In genomic region chr5:121949885-121950284, GRCh38 we compare ENCODE assay signal across 8 cellular contexts. TPM values are rescaled to one million over a fixed set of nuclear protein-coding genes. Genes with fewer than 3 reads are reported as not detected.
DNase-seq lines count a peak whose midpoint lies in the region; ATAC-seq and TF ChIP-seq lines count a peak whose summit lies in the region.

No MANE protein-coding gene starts in this region.

- H3K27me3 Mint-ChIP-seq in progenitor cell of endocrine pancreas: no peaks in the 10 kb centered on the region

- no peaks in the 10 kb centered on the region for H3K4me1 ChIP-seq in DOHH2 (ENCODE audit: control insufficient read depth, low read length)

- H3K9me2 ChIP-seq in DOHH2 (replicated peaks; ENCODE audit: control insufficient read depth, low read length): no peaks in the 10 kb centered on the region

- peaks cover under 1% of the 10 kb centered on the region for H3K9me3 Mint-ChIP-seq in progenitor cell of endocrine pancreas (ENCODE audit: low read depth)

- H3K79me2 ChIP-seq in DOHH2 (ENCODE audit: control insufficient read depth, low read length): no peaks in the 10 kb centered on the region

- TF ChIP-seq CTCF in DOHH2 (IDR thresholded peaks at IDR 0.05; ENCODE audit: low read depth, low read length, poor library complexity, severe bottlenecking): peak; percentile 63
- TF ChIP-seq CTCF in progenitor cell of endocrine pancreas (IDR thresholded peaks at IDR 0.05; ENCODE audit: unreplicated experiment): peak; percentile 85

- H3K36me3 ChIP-seq in DOHH2 (ENCODE audit: control insufficient read depth, low read length): no peaks in the 10 kb centered on the region

- no peak overlapping the region for H3K4me3 ChIP-seq in DOHH2 (ENCODE audit: low read length)

- H3K36me3 Mint-ChIP-seq in progenitor cell of endocrine pancreas (ENCODE audit: insufficient read depth): no peaks in the 10 kb centered on the region

- H3K4me3 Mint-ChIP-seq in progenitor cell of endocrine pancreas (ENCODE audit: low read depth): no peak overlapping the region

- H3K9me3 ChIP-seq in DOHH2 (ENCODE audit: control insufficient read depth, insufficient read depth, low read length): no peaks in the 10 kb centered on the region

- H3K27ac Mint-ChIP-seq in progenitor cell of endocrine pancreas: no peak overlapping the region

- H3K4me2 ChIP-seq in DOHH2 (ENCODE audit: low read length): no peak overlapping the region

- DNase-seq in LHCN-M2 (ENCODE audit: low read depth) (peak; percentile 49), SHP77 treated with DMSO at 0.1 percent for 48 hours (lab: John Stamatoyannopoulos, UW) (peak; percentile 27), fibroblast of gingiva (ENCODE audit: low read depth) (peak; percentile 60), progenitor cell of endocrine pancreas (ENCODE audit: low spot score, unreplicated experiment) (peak; percentile 29), ecto neural progenitor cell (ENCODE audit: low spot score) (no peak)

- peaks cover 5% of the 10 kb centered on the region; the same call in 1 of the 2 replicates for H3K27me3 ChIP-seq in DOHH2 (ENCODE audit: control insufficient read depth, low read length)

- H3K27ac ChIP-seq in DOHH2 (ENCODE audit: low read depth, low read length): no peak overlapping the region

- H3F3A ChIP-seq in DOHH2 (ENCODE audit: control insufficient read depth, insufficient read depth): no peaks in the 10 kb centered on the region

- H4K20me1 ChIP-seq in DOHH2 (ENCODE audit: control insufficient read depth, insufficient read depth, low read depth, low read length): no peaks in the 10 kb centered on the region

- peak; percentile 84 for ATAC-seq in GM19372 (IDR thresholded peaks at IDR 0.05; ENCODE audit: low read depth, unreplicated experiment)
- ATAC-seq in HG02763 (IDR thresholded peaks at IDR 0.05; ENCODE audit: unreplicated experiment): no peak

- no peaks in the 10 kb centered on the region for H3K4me1 Mint-ChIP-seq in progenitor cell of endocrine pancreas (ENCODE audit: low read depth)

RNA-seq across cellular contexts. Expression of gene SRFBP1, which starts 11.9 kb away (rescaled TPM):
- total RNA-seq in LHCN-M2 (2014; rRNA removed) (17.6 and 19.0 TPM in 2 replicates), progenitor cell of endocrine pancreas (13.6 and 14.4 TPM in 2 replicates)
- 2.8 TPM for polyA plus RNA-seq in LHCN-M2 (2012)
